In the genomic region with DNA sequence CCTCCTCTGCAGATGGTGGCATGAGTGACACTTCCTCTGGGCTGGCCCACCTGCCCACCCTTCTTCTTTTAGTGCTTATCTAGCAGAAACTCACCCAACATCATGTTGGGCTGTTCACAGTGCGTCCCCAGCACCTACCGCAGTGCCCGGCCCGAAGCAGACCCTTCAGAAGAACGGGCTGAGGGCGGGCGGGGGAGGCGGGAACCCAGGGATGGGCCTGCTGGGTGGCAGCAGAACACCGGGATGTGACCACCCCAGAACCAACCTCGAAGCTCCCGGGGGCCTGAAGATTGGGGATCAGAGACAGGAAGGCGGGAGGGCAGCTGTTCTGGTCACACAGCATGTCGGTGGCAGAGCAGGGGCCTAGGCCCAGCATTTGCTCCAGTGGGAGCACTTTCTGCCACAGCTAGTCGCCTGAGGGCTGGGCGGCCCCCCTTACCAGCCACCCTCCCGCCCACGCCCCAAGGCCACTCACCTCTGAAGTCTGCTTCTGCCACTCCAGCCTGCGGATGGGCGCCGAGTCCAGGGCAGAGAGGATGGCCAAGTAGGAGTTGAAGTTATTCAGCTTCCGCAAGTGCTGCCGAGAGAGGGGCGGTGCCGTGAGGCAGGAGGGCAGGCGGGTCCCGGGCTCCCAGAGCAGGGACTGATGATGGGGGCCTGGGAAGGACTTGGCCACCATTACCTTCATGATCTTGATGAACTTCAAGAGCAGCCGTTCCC, we compare ENCODE assay signal across 1 cellular context.
TF ChIP-seq lines count a peak whose summit lies in the region.

No MANE protein-coding gene starts in this region.

TF ChIP-seq in HepG2, 621 proteins besides CTCF, POLR2A, EP300 and RAD21:
- TF ChIP-seq ATF1 (CRISPR knock-in tag; IDR thresholded peaks at IDR 0.05): no peak
